In the genomic region with DNA sequence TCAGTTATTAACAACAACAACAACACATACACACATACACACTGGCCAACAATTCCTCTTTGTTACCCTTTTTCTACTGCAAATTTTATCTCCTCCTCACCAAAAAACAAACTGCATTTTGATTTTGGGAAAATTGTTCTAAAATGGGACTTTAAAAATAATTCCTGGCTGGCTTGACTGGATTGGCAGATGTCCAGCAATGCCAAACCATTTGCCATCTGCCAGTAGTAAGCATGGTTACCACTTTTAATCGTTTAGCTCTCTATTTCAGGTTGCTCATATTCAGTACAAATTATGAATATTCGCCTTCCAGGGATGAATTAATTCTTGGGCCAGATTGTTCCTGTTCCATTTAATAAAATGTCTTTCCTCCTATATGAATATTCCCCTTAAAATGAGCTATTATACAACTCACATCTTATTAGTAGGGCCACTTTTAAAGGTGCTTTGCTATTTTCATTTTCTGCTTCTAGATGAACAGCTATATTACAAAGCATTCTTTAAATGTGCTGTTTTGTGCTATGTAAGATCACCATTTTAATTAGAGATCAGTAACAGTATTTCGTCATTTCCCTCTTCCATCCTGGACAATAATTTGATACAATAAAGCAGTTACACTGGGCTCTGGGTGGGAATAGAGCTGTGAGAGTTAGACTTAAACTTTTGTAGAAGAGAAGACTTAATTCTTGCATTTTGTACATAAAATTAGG, we compare ENCODE assay signal across 9 cellular contexts. TPM values are rescaled to one million over a fixed set of nuclear protein-coding genes. Genes with fewer than 3 reads are reported as not detected.
DNase-seq lines count a peak whose midpoint lies in the region; ATAC-seq and TF ChIP-seq lines count a peak whose summit lies in the region.
"Had no signal": no experiment of that assay in that cellular context is flagged by ENCODE, and none has a peak within 500 bp of the region (broad histone marks: within the 10 kb centered on the region; RNA-seq: fewer than 3 reads in every experiment).

No MANE protein-coding gene starts in this region.

- H3K27me3 Mint-ChIP-seq in T-helper 17 cell: no peaks in the 10 kb centered on the region

- H3K9me3 ChIP-seq in T-helper 17 cell (ENCODE audit: control insufficient read depth, low read length, poor library complexity, severe bottlenecking): no peaks in the 10 kb centered on the region
- no peaks in the 10 kb centered on the region for H3K9me3 ChIP-seq in esophagus squamous epithelium

- peak overlapping the region; percentile 91 for H3K4me3 Mint-ChIP-seq in T-helper 17 cell
- H3K4me3 Mint-ChIP-seq in stimulated activated effector memory CD8-positive, alpha-beta T cell treated with anti-CD3 and anti-CD28 coated beads, Interleukin-12 subunit alpha, Interleukin-12 subunit beta, amount 100 ng/mL, for 72 hours: peak overlapping the region; percentile 62

- no peaks in the 10 kb centered on the region for H3K36me3 ChIP-seq in esophagus squamous epithelium

- no peak for TF ChIP-seq CTCF in esophagus squamous epithelium (IDR thresholded peaks at IDR 0.05)

- H3K9me3 Mint-ChIP-seq in stimulated activated effector memory CD8-positive, alpha-beta T cell treated with anti-CD3 and anti-CD28 coated beads, Interleukin-12 subunit alpha, Interleukin-12 subunit beta, amount 100 ng/mL, for 72 hours: no peaks in the 10 kb centered on the region

- H3K4me1 ChIP-seq in esophagus squamous epithelium: peaks cover 0 to 35% (median 14%) of the 10 kb centered on the region in 3 donors

- peaks cover 2% of the 10 kb centered on the region for H3K36me3 Mint-ChIP-seq in T-helper 17 cell (ENCODE audit: low read depth)
- peaks cover 33% of the 10 kb centered on the region for H3K36me3 Mint-ChIP-seq in stimulated activated effector memory CD8-positive, alpha-beta T cell treated with anti-CD3 and anti-CD28 coated beads, Interleukin-12 subunit alpha, Interleukin-12 subunit beta, amount 100 ng/mL, for 72 hours

- intact Hi-C loops in esophagus squamous epithelium (cut with DNase I): no loop called here

- peak overlapping the region in 3 of 4 donors; percentile 72 to 77 (median 74) for H3K27ac ChIP-seq in esophagus squamous epithelium
- H3K27ac ChIP-seq: epithelial cell of prostate had no signal

- 58 to 62% methylated on average over 3 of the region's 3 CpGs for WGBS in esophagus squamous epithelium, 2 donors

- H3K4me1 Mint-ChIP-seq in T-helper 17 cell: peaks cover 37% of the 10 kb centered on the region
- H3K4me1 Mint-ChIP-seq in stimulated activated effector memory CD8-positive, alpha-beta T cell treated with anti-CD3 and anti-CD28 coated beads, Interleukin-12 subunit alpha, Interleukin-12 subunit beta, amount 100 ng/mL, for 72 hours: peaks cover 31% of the 10 kb centered on the region

- H3K27ac Mint-ChIP-seq in T-helper 17 cell: peak overlapping the region; percentile 92
- H3K27ac Mint-ChIP-seq in stimulated activated effector memory CD8-positive, alpha-beta T cell treated with anti-CD3 and anti-CD28 coated beads, Interleukin-12 subunit alpha, Interleukin-12 subunit beta, amount 100 ng/mL, for 72 hours: peak overlapping the region; percentile 48

- no peak for TF ChIP-seq POLR2A in esophagus squamous epithelium (IDR thresholded peaks at IDR 0.05)

- ATAC-seq in GM19452 (IDR thresholded peaks at IDR 0.05; ENCODE audit: unreplicated experiment) (peak; percentile 9), T-helper 17 cell (peak; percentile 38), GM21529 (IDR thresholded peaks at IDR 0.05; ENCODE audit: unreplicated experiment) (no peak)
- ATAC-seq in stimulated activated effector memory CD8-positive, alpha-beta T cell treated with anti-CD3 and anti-CD28 coated beads, Interleukin-12 subunit alpha, Interleukin-12 subunit beta, amount 100 ng/mL, for 72 hours: no peak

- no peaks in the 10 kb centered on the region for H3K27me3 ChIP-seq in esophagus squamous epithelium

- DNase-seq in T-helper 17 cell: no peak
- DNase-seq in esophagus squamous epithelium (lab: John Stamatoyannopoulos, UW): no peak
- no peak for DNase-seq in stimulated activated effector memory CD8-positive, alpha-beta T cell treated with anti-CD3 and anti-CD28 coated beads, Interleukin-12 subunit alpha, Interleukin-12 subunit beta, amount 100 ng/mL, for 72 hours (ENCODE audit: low spot score in 2 of 2)
- no peak for DNase-seq in UCSD-AML1 (lab: John Stamatoyannopoulos, UW; ENCODE audit: unreplicated experiment)
- DNase-seq in NAMALWA (ENCODE audit: low spot score): no peak
- DNase-seq: NCI-H1092 treated with DMSO at 0.1 percent for 48 hours had no signal

- peak overlapping the region in 2 of 4 donors; percentile 18 to 49 for H3K4me3 ChIP-seq in esophagus squamous epithelium

RNA-seq across cellular contexts. Expression of gene SMNDC1, which starts 35.6 kb away (rescaled TPM):
- total RNA-seq in T-helper 17 cell (10 to 100 TPM; 33.7 to 50.4 TPM), esophagus squamous epithelium (10 to 100 TPM in 2 of 4 donors, 1 to 10 TPM in 2; 9.5 to 13.9 (median 10.9) TPM)

Comparison
In these comparisons a context has a peak if more than half of its experiments do, and no peak if none do; other contexts are left out.
1. ATAC-seq: peak in GM19452 (single experiment) and T-helper 17 cell (single experiment); none in stimulated activated effector memory CD8-positive, alpha-beta T cell treated with anti-CD3 and anti-CD28 coated beads, Interleukin-12 subunit alpha, Interleukin-12 subunit beta, amount 100 ng/mL, for 72 hours (single experiment) and GM21529 (single experiment).